ENCODE assay signal across 8 cellular contexts in the genomic region with DNA sequence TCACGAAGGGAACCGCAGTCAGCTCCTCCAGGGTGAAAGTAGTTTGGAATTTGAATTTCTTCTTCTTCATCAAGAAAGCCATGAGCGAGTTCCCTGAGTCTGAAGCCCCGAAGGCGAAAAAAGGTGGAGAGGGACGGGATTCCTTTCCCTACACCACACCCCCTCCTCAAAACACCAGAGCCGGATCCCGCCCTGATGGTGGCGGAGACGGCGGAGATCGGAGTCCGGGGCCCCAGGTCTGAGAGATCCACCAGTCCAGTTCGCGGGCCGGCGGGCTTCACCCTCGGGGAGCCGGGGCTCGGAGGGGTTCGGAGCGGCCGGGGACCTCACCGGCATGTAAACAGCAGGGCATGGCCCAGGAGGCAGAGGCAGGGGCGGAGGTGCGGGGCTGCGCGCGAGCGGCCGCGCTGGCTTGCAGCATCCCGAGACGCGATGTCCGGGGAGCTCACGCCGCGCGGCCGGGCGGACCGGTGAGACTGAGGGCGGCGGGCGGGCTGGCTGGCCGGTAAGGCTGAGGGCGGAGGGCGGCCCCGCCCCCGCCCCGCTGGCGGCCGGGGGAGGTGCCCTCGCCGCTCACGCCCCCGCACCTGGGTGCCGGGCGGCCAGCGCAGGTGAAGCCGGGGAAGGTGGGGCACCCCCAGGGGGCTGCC. TPM values are rescaled to one million over a fixed set of nuclear protein-coding genes. Genes with fewer than 3 reads are reported as not detected.
DNase-seq lines count a peak whose midpoint lies in the region; ATAC-seq and TF ChIP-seq lines count a peak whose summit lies in the region.

No MANE protein-coding gene starts in this region.

- peaks cover 55% of the 10 kb centered on the region for H3K4me1 Mint-ChIP-seq in activated CD4-positive, alpha-beta T cell treated with anti-CD3 and anti-CD28 coated beads for 36 hours
- H3K4me1 Mint-ChIP-seq in immature natural killer cell: peaks cover 32 to 34% of the 10 kb centered on the region in 2 donors

- H3K9me3 Mint-ChIP-seq in activated CD4-positive, alpha-beta T cell treated with anti-CD3 and anti-CD28 coated beads for 36 hours (ENCODE audit: low read depth): no peaks in the 10 kb centered on the region
- no peaks in the 10 kb centered on the region for H3K9me3 Mint-ChIP-seq in immature natural killer cell

- in situ Hi-C loops in astrocyte of the cerebellum (cut with HindIII; ENCODE audit: low sequenced_read_pairs): loop anchor here (10.0 kb wide), 1 partner anchor 65 kb away; no protein-coding TSS in a partner anchor

- intact Hi-C loops in activated CD4-positive, alpha-beta T cell treated with anti-CD3 and anti-CD28 coated beads for 36 hours (cut with DNase I, micrococcal nuclease): loop anchor here in 1 of 2 experiments (1.0 to 10.0 kb wide), 5 partner anchors 37 to 755 kb away; a partner anchor contains a TSS

- H3K27ac Mint-ChIP-seq in activated CD4-positive, alpha-beta T cell treated with anti-CD3 and anti-CD28 coated beads for 36 hours: peak overlapping the region; percentile 87
- H3K27ac Mint-ChIP-seq in immature natural killer cell: peak overlapping the region in 5 of 6 donors; percentile 55 to 70 (median 57)

- POLR2A ChIA-PET in activated CD4-positive, alpha-beta T cell treated with anti-CD3 and anti-CD28 coated beads for 36 hours (lab: Charles Lee): interaction anchor here (0.8 to 1.4 kb wide), 5 partner anchors 10 to 51 kb away, joined by 3 to 12 read pairs (median 4); no protein-coding TSS in a partner anchor

- peak; percentile 67 for DNase-seq in activated CD4-positive, alpha-beta T cell treated with anti-CD3 and anti-CD28 coated beads for 36 hours
- no peak for DNase-seq in activated CD4-positive, alpha-beta T cell treated with anti-CD3 and anti-CD28 coated beads for 1 hour
- DNase-seq in astrocyte of the cerebellum (ENCODE audit: low read depth) (no peak), immature natural killer cell (peak in 1 of 3 donors; percentile 49), T1000 (lab: John Stamatoyannopoulos, UW) (no peak)
- DNase-seq in stimulated activated CD8-positive, alpha-beta memory T cell treated with anti-CD3 and anti-CD28 coated beads, Interleukin-4, amount 100 ng/mL, for 48 hours: peak; percentile 59

- peaks cover 21% of the 10 kb centered on the region for H3K36me3 Mint-ChIP-seq in activated CD4-positive, alpha-beta T cell treated with anti-CD3 and anti-CD28 coated beads for 36 hours (ENCODE audit: low read depth)
- H3K36me3 Mint-ChIP-seq in immature natural killer cell: no peaks in the 10 kb centered on the region

- H3K27me3 Mint-ChIP-seq in activated CD4-positive, alpha-beta T cell treated with anti-CD3 and anti-CD28 coated beads for 36 hours: no peaks in the 10 kb centered on the region
- peaks cover 2 to 5% (median 3%) of the 10 kb centered on the region in 3 donors for H3K27me3 Mint-ChIP-seq in immature natural killer cell (ENCODE audit: low read depth in 3 of 3)

- CTCF ChIA-PET in activated CD4-positive, alpha-beta T cell treated with anti-CD3 and anti-CD28 coated beads for 36 hours (lab: Charles Lee): interaction anchor here (0.9 to 8.1 kb wide), 9 partner anchors 20 to 112 kb away, joined by 3 to 55 read pairs (median 5); no protein-coding TSS in a partner anchor

- ATAC-seq in activated CD4-positive, alpha-beta T cell treated with anti-CD3 and anti-CD28 coated beads for 36 hours: peak; percentile 0
- peak; percentile 25 for ATAC-seq in HG02884 (IDR thresholded peaks at IDR 0.05; ENCODE audit: unreplicated experiment)

- peak overlapping the region; percentile 97 for H3K4me3 Mint-ChIP-seq in activated CD4-positive, alpha-beta T cell treated with anti-CD3 and anti-CD28 coated beads for 36 hours
- peak overlapping the region; percentile 84 to 87 (median 85) for H3K4me3 Mint-ChIP-seq in immature natural killer cell

- TF ChIP-seq CTCF in astrocyte of the cerebellum (IDR thresholded peaks at IDR 0.05; ENCODE audit: low read depth, low read length, missing control alignments): no peak

- peak overlapping the region; percentile 65 for H3K4me3 ChIP-seq in astrocyte of the cerebellum (ENCODE audit: low read depth, low read length)

TF ChIP-seq in PFSK-1, 5 proteins besides CTCF, POLR2A, EP300 and RAD21:
- TF ChIP-seq SIN3A (IDR thresholded peaks at IDR 0.05; ENCODE audit: borderline replicate concordance, insufficient read depth, low read length) (peak; percentile 48; the same call in 1 of the 2 replicates), POLR2AphosphoS5 (IDR thresholded peaks at IDR 0.05; ENCODE audit: low read depth, low read length) (no peak), TAF1 (IDR thresholded peaks at IDR 0.05; ENCODE audit: borderline replicate concordance, insufficient read depth, low read length) (no peak), FOXP2 (optimal IDR thresholded peaks at IDR 0.05; ENCODE audit: borderline replicate concordance, extremely low read depth, extremely low read length, insufficient read depth) (no peak)
- TF ChIP-seq, protein P1, sequence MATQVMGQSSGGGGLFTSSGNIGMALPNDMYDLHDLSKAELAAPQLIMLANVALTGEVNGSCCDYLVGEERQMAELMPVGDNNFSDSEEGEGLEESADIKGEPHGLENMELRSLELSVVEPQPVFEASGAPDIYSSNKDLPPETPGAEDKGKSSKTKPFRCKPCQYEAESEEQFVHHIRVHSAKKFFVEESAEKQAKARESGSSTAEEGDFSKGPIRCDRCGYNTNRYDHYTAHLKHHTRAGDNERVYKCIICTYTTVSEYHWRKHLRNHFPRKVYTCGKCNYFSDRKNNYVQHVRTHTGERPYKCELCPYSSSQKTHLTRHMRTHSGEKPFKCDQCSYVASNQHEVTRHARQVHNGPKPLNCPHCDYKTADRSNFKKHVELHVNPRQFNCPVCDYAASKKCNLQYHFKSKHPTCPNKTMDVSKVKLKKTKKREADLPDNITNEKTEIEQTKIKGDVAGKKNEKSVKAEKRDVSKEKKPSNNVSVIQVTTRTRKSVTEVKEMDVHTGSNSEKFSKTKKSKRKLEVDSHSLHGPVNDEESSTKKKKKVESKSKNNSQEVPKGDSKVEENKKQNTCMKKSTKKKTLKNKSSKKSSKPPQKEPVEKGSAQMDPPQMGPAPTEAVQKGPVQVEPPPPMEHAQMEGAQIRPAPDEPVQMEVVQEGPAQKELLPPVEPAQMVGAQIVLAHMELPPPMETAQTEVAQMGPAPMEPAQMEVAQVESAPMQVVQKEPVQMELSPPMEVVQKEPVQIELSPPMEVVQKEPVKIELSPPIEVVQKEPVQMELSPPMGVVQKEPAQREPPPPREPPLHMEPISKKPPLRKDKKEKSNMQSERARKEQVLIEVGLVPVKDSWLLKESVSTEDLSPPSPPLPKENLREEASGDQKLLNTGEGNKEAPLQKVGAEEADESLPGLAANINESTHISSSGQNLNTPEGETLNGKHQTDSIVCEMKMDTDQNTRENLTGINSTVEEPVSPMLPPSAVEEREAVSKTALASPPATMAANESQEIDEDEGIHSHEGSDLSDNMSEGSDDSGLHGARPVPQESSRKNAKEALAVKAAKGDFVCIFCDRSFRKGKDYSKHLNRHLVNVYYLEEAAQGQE (IDR thresholded peaks at IDR 0.05; ENCODE audit: insufficient read depth in 1 of 2, low read depth in 2 of 2, low read length in 2 of 2): no peak
TF ChIP-seq in PFSK-1: peak in this region for 1.

RNA-seq across cellular contexts. Expression of a gene that starts 0.6 kb away (rescaled TPM):
- 10 to 100 TPM; 56.2 to 58.4 TPM for total RNA-seq in activated CD4-positive, alpha-beta T cell treated with anti-CD3 and anti-CD28 coated beads for 36 hours
- polyA plus RNA-seq in PFSK-1 (2012; ENCODE audit: insufficient read length, low read depth): 42.0 TPM
- 10 to 100 TPM in 2 of 3 donors, 1 to 10 TPM in 1; 7.6 to 19.6 (median 14.7) TPM for polyA plus RNA-seq in immature natural killer cell

RNA-seq across cellular contexts. Expression of a gene that starts 42.5 kb away (rescaled TPM):
- total RNA-seq in activated CD4-positive, alpha-beta T cell treated with anti-CD3 and anti-CD28 coated beads for 36 hours: 10 to 100 TPM; 44.1 to 46.6 TPM
- polyA plus RNA-seq in PFSK-1 (2012; ENCODE audit: insufficient read length, low read depth): 68.4 TPM
- 10 to 100 TPM; 48.0 to 79.7 (median 59.8) TPM for polyA plus RNA-seq in immature natural killer cell

RNA-seq across cellular contexts. Expression of a gene that starts 49.6 kb away (rescaled TPM):
- 1 to 10 TPM; 1.9 to 2.8 TPM for total RNA-seq in activated CD4-positive, alpha-beta T cell treated with anti-CD3 and anti-CD28 coated beads for 36 hours
- polyA plus RNA-seq in PFSK-1 (2012; ENCODE audit: insufficient read length, low read depth): 15.1 TPM
- polyA plus RNA-seq in immature natural killer cell: under 1 TPM in 2 of 3 donors, not detected in 1; 0.14 to 0.18 TPM

Comparison
In these comparisons a context has a peak if more than half of its experiments do, and no peak if none do; other contexts are left out.
1. DNase-seq: peak in activated CD4-positive, alpha-beta T cell treated with anti-CD3 and anti-CD28 coated beads for 36 hours (single experiment) and stimulated activated CD8-positive, alpha-beta memory T cell treated with anti-CD3 and anti-CD28 coated beads, Interleukin-4, amount 100 ng/mL, for 48 hours (single experiment); none in activated CD4-positive, alpha-beta T cell treated with anti-CD3 and anti-CD28 coated beads for 1 hour (single experiment), astrocyte of the cerebellum (single experiment) and T1000 (single experiment).